ENCODE assay signal across 15 cellular contexts in genomic region chrX:80282535-80282934, GRCh38.
DNase-seq lines count a peak whose midpoint lies in the region; ATAC-seq, FAIRE-seq and TF ChIP-seq lines count a peak whose summit lies in the region.
"Had no signal": no experiment of that assay in that cellular context is flagged by ENCODE, and none has a peak within 500 bp of the region (broad histone marks: within the 10 kb centered on the region; RNA-seq: fewer than 3 reads in every experiment).

No MANE protein-coding gene starts in this region.

- CTCF ChIA-PET in WTC11 (lab: Charles Lee), result interaction anchor here (0.8 kb wide), 1 partner anchor 37 kb away, joined by 3 read pairs; no protein-coding TSS in a partner anchor

- H2AFZ ChIP-seq in GM23248, result no peak overlapping the region
- H2AFZ ChIP-seq in hepatocyte, result no peak overlapping the region

- TF ChIP-seq CTCF in 22Rv1 (IDR thresholded peaks at IDR 0.05) (peak; percentile 38), hepatocyte (IDR thresholded peaks at IDR 0.05; ENCODE audit: poor library complexity) (peak; percentile 35), left lung (IDR thresholded peaks at IDR 0.05) (no peak), WTC11 (IDR thresholded peaks at IDR 0.05) (no peak)

- intact Hi-C loops in left lung (cut with DNase I), result no loop called here

- POLR2A ChIA-PET in WTC11 (lab: Charles Lee), result no interaction called here

- H3K36me3 Mint-ChIP-seq in WTC11, result 0 out of 2 replicates have a peak, but pooled peaks cover 10% of the 10 kb centered on the region

- DNase-seq in GM23248, result peak; percentile 0
- DNase-seq in SK-MEL-5 (ENCODE audit: low read depth, low spot score), result peak; percentile 0
- DNase-seq in hepatocyte (ENCODE audit: low spot score), result no peak
- no peak for DNase-seq in SW 1271 (lab: John Stamatoyannopoulos, UW)
- DNase-seq in left lung, result no peak
- DNase-seq in WTC11 (ENCODE audit: low spot score), result no peak
- DNase-seq in GM12892 (ENCODE audit: insufficient read length), result no peak
- DNase-seq: activated T-cell treated with anti-CD3 and anti-CD28 coated beads, Interleukin-2, amount 50 U/mL, for 1 hour; adrenal gland; BE2C; mucosa of descending colon; psoas muscle; T-helper 1 cell had no signal

- H4K20me1 ChIP-seq in GM23248 (ENCODE audit: insufficient read depth) (no peaks in the 10 kb centered on the region), hepatocyte (ENCODE audit: insufficient read depth, poor library complexity, severe bottlenecking) (no peaks in the 10 kb centered on the region)

- WGBS in GM23248 (ENCODE audit: low coverage in 1 of 2, low lambda C conversion rate in 2 of 2, missing lambda C conversion rate in 2 of 2), 2 experiments, result 50 to 51% methylated on average over 2 of the region's 2 CpGs
- WGBS in hepatocyte (ENCODE audit: low lambda C conversion rate, missing lambda C conversion rate), result 66% methylated on average over 2 of the region's 2 CpGs

- H3K4me1 ChIP-seq in GM23248 (ENCODE audit: insufficient read depth) (no peaks in the 10 kb centered on the region), hepatocyte (ENCODE audit: insufficient read depth) (no peaks in the 10 kb centered on the region), left lung (no peaks in the 10 kb centered on the region)
- H3K4me1 ChIP-seq: adrenal gland, BE2C, psoas muscle had no signal

- H3K4me2 ChIP-seq in GM23248 (ENCODE audit: unreplicated experiment) (no peak overlapping the region), hepatocyte (no peak overlapping the region)

- H3K27me3 Mint-ChIP-seq in WTC11 (ENCODE audit: low read depth), result no peaks in the 10 kb centered on the region
- H3K27me3 Mint-ChIP-seq: dendritic cell treated with granulocyte-macrophage colony-stimulating factor and Interleukin-4, amounts not matched to agents 40 ng/mL and 50 ng/mL, for 4 days had no signal

- H3K9ac ChIP-seq in GM23248, result no peak overlapping the region

- no peak overlapping the region for H3K27ac Mint-ChIP-seq in WTC11
- H3K27ac Mint-ChIP-seq: dendritic cell treated with granulocyte-macrophage colony-stimulating factor and Interleukin-4, amounts not matched to agents 40 ng/mL and 50 ng/mL, for 4 days had no signal

- TF ChIP-seq POLR2A in GM12892 (IDR thresholded peaks at IDR 0.05; ENCODE audit: low read depth, low read length), result no peak

- H3K4me3 ChIP-seq in GM23248 (no peak overlapping the region), hepatocyte (no peak overlapping the region), left lung (no peak overlapping the region)
- H3K4me3 ChIP-seq: adrenal gland, mucosa of descending colon, psoas muscle had no signal

- H3K36me3 ChIP-seq in GM23248 (ENCODE audit: low read depth) (no peaks in the 10 kb centered on the region), hepatocyte (replicated peaks; ENCODE audit: insufficient read depth, low read depth) (no peaks in the 10 kb centered on the region), left lung (no peaks in the 10 kb centered on the region)
- H3K36me3 ChIP-seq: adrenal gland, BE2C had no signal

- in situ Hi-C loops in GM23248 (cut with MboI) (loop anchor here (25.0 kb wide), 1 partner anchor 305 kb away; no protein-coding TSS in a partner anchor), SK-MEL-5 (cut with HindIII; ENCODE audit: low pct_unique_long_range_greater_than_20kb, low sequenced_read_pairs) (no loop called here)

- H3K9me3 ChIP-seq in GM23248 (ENCODE audit: low read depth), result no peaks in the 10 kb centered on the region
- H3K9me3 ChIP-seq in hepatocyte (ENCODE audit: low read depth), result no peaks in the 10 kb centered on the region
- no peaks in the 10 kb centered on the region for H3K9me3 ChIP-seq in left lung
- H3K9me3 ChIP-seq: adrenal gland, BE2C, mucosa of descending colon, psoas muscle had no signal

- H3K4me1 Mint-ChIP-seq in WTC11, result no peaks in the 10 kb centered on the region

- FAIRE-seq in GM12892 (lab: Jason Lieb, UNC), result no peak

- no peaks in the 10 kb centered on the region for H3K27me3 ChIP-seq in GM23248 (replicated peaks; ENCODE audit: insufficient read depth)
- no peaks in the 10 kb centered on the region for H3K27me3 ChIP-seq in hepatocyte
- H3K27me3 ChIP-seq in left lung, result no peaks in the 10 kb centered on the region
- H3K27me3 ChIP-seq: adrenal gland, BE2C had no signal

- H3K79me2 ChIP-seq in GM23248 (ENCODE audit: insufficient read depth), result no peaks in the 10 kb centered on the region
- no peaks in the 10 kb centered on the region for H3K79me2 ChIP-seq in hepatocyte

- H3F3A ChIP-seq in GM23248 (ENCODE audit: insufficient read depth), result no peaks in the 10 kb centered on the region

- H3K27ac ChIP-seq in 22Rv1, result no peak overlapping the region
- H3K27ac ChIP-seq in GM23248, result no peak overlapping the region
- no peak overlapping the region for H3K27ac ChIP-seq in hepatocyte
- no peak overlapping the region for H3K27ac ChIP-seq in left lung
- H3K27ac ChIP-seq: adrenal gland, psoas muscle had no signal

- H3K4me3 Mint-ChIP-seq in WTC11, result no peak overlapping the region
- H3K4me3 Mint-ChIP-seq: dendritic cell treated with granulocyte-macrophage colony-stimulating factor and Interleukin-4, amounts not matched to agents 40 ng/mL and 50 ng/mL, for 4 days had no signal

- ATAC-seq in left lung, result no peak
- ATAC-seq in WTC11, result no peak
- ATAC-seq: mucosa of descending colon, psoas muscle had no signal

- H3K9me2 ChIP-seq in GM23248 (ENCODE audit: insufficient read depth), result no peaks in the 10 kb centered on the region
- no peaks in the 10 kb centered on the region for H3K9me2 ChIP-seq in hepatocyte (replicated peaks; ENCODE audit: insufficient read depth)

- no peaks in the 10 kb centered on the region for H3K9me3 Mint-ChIP-seq in WTC11
- H3K9me3 Mint-ChIP-seq: dendritic cell treated with granulocyte-macrophage colony-stimulating factor and Interleukin-4, amounts not matched to agents 40 ng/mL and 50 ng/mL, for 4 days had no signal

TF ChIP-seq in WTC11, 78 proteins besides CTCF, POLR2A, EP300 and RAD21:
- TF ChIP-seq FOXP1 (CRISPR knock-in tag; IDR thresholded peaks at IDR 0.05; ENCODE audit: borderline replicate concordance), result no peak
- no peak for TF ChIP-seq TP53 (CRISPR knock-in tag; IDR thresholded peaks at IDR 0.05)
- no peak for TF ChIP-seq PREB (CRISPR knock-in tag; IDR thresholded peaks at IDR 0.05; ENCODE audit: borderline replicate concordance)
- TF ChIP-seq AFF4 (CRISPR knock-in tag; IDR thresholded peaks at IDR 0.05; ENCODE audit: borderline replicate concordance), result no peak
- TF ChIP-seq EMX1 (CRISPR knock-in tag; IDR thresholded peaks at IDR 0.05), result no peak
- no peak for TF ChIP-seq E2F5 (CRISPR knock-in tag; IDR thresholded peaks at IDR 0.05)
- TF ChIP-seq SMAD4 (CRISPR knock-in tag; IDR thresholded peaks at IDR 0.05), result no peak
TF ChIP-seq in WTC11: peak in this region for 0.

Comparison
In these comparisons a context has a peak if more than half of its experiments do, and no peak if none do; other contexts are left out.
1. CTCF ChIP-seq: peak in 22Rv1 (single experiment) and hepatocyte (single experiment); none in left lung (0 of 2) and WTC11 (single experiment).
2. DNase-seq: peak in GM23248 (single experiment) and SK-MEL-5 (single experiment); none in hepatocyte (single experiment), SW 1271 (0 of 2), left lung (0 of 2), WTC11 (single experiment) and GM12892 (single experiment).